ENCODE assay signal across 1 cellular context in the genomic region with DNA sequence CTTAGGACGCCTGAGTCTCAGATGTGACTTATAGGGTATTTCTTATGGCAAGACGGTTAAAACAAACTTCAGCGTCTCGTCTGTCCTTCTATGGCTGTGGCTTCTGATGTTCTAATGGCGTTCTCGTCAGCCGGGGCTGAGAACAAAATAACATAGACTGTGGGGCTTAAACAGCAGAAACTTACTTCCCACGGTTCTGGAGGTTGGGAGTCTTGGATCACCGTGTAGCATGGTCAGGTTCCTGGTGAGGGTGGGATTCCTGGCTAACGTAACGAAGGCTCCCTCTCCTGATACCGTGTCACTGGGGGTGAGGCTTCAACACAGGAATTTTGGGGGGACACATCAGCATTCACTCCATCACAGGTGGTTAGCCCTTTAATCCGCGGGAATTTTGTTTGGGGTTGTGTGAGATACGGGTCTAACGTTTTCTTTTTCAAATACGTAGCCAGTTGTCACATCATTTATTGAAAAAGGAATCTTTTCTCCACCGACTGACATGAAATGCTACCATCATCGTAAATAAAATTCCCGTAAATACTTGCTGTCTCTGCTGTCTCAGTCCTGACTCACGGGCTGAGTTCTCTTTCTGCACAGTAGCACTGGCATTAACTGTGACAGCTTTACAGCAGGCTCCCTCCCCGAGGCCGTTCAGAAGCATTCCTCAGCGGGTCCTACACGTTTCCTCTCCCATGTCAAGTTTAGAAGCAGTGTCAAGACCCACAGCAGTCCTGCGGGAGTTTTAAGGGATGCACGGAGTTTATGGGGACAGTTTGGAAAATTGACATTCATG.
TF ChIP-seq lines count a peak whose summit lies in the region.

No MANE protein-coding gene starts in this region.

TF ChIP-seq in K562, 482 proteins besides CTCF, POLR2A, EP300 and RAD21 (continued from another document):
- TF ChIP-seq HOMEZ (CRISPR knock-in tag; IDR thresholded peaks at IDR 0.05) (no peak), ZNF445 (CRISPR knock-in tag; IDR thresholded peaks at IDR 0.05; ENCODE audit: low read depth) (no peak), KLF13 (tag; IDR thresholded peaks at IDR 0.05; ENCODE audit: borderline replicate concordance, low read depth) (no peak), KAT2B (IDR thresholded peaks at IDR 0.05; ENCODE audit: low read depth, low read length) (no peak), CGGBP1 (CRISPR knock-in tag; IDR thresholded peaks at IDR 0.05) (no peak), MCM7 (IDR thresholded peaks at IDR 0.05) (no peak), TAL1 (IDR thresholded peaks at IDR 0.05) (no peak), COPS2 (conservative IDR thresholded peaks at IDR 0.05) (no peak), BCOR (IDR thresholded peaks at IDR 0.05) (no peak), TCF15 (CRISPR knock-in tag; IDR thresholded peaks at IDR 0.05) (no peak), PML (IDR thresholded peaks at IDR 0.05; ENCODE audit: low read length) (no peak), ZNF354B (CRISPR knock-in tag; IDR thresholded peaks at IDR 0.05) (no peak)
- TF ChIP-seq, protein P1, sequence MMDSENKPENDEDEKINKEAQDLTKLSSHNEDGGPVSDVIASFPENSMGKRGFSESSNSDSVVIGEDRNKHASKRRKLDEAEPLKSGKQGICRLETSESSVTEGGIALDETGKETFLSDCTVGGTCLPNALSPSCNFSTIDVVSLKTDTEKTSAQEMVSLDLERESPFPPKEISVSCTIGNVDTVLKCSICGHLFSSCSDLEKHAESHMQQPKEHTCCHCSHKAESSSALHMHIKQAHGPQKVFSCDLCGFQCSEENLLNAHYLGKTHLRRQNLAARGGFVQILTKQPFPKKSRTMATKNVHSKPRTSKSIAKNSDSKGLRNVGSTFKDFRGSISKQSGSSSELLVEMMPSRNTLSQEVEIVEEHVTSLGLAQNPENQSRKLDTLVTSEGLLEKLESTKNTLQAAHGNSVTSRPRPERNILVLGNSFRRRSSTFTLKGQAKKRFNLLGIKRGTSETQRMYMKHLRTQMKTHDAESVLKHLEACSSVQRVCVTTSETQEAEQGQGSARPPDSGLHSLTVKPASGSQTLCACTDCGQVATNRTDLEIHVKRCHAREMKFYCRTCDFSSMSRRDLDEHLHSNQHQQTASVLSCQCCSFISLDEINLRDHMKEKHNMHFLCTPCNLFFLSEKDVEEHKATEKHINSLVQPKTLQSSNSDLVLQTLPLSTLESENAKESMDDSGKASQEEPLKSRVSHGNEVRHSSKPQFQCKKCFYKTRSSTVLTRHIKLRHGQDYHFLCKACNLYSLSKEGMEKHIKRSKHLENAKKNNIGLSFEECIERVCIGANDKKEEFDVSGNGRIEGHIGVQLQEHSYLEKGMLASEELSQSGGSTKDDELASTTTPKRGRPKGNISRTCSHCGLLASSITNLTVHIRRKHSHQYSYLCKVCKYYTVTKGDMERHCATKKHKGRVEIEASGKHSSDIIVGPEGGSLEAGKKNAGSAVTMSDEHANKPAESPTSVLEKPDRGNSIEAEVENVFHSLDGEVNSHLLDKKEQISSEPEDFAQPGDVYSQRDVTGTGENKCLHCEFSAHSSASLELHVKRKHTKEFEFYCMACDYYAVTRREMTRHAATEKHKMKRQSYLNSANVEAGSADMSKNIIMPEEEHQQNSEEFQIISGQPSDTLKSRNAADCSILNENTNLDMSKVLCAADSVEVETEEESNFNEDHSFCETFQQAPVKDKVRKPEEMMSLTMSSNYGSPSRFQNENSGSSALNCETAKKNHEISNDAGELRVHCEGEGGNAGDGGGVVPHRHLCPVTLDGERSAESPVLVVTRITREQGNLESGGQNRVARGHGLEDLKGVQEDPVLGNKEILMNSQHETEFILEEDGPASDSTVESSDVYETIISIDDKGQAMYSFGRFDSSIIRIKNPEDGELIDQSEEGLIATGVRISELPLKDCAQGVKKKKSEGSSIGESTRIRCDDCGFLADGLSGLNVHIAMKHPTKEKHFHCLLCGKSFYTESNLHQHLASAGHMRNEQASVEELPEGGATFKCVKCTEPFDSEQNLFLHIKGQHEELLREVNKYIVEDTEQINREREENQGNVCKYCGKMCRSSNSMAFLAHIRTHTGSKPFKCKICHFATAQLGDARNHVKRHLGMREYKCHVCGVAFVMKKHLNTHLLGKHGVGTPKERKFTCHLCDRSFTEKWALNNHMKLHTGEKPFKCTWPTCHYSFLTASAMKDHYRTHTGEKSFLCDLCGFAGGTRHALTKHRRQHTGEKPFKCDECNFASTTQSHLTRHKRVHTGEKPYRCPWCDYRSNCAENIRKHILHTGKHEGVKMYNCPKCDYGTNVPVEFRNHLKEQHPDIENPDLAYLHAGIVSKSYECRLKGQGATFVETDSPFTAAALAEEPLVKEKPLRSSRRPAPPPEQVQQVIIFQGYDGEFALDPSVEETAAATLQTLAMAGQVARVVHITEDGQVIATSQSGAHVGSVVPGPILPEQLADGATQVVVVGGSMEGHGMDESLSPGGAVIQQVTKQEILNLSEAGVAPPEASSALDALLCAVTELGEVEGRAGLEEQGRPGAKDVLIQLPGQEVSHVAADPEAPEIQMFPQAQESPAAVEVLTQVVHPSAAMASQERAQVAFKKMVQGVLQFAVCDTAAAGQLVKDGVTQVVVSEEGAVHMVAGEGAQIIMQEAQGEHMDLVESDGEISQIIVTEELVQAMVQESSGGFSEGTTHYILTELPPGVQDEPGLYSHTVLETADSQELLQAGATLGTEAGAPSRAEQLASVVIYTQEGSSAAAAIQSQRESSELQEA (IDR thresholded peaks at IDR 0.05; ENCODE audit: low read depth): no peak
